Comparison of ENCODE assay signal across 13 cellular contexts in the genomic region with DNA sequence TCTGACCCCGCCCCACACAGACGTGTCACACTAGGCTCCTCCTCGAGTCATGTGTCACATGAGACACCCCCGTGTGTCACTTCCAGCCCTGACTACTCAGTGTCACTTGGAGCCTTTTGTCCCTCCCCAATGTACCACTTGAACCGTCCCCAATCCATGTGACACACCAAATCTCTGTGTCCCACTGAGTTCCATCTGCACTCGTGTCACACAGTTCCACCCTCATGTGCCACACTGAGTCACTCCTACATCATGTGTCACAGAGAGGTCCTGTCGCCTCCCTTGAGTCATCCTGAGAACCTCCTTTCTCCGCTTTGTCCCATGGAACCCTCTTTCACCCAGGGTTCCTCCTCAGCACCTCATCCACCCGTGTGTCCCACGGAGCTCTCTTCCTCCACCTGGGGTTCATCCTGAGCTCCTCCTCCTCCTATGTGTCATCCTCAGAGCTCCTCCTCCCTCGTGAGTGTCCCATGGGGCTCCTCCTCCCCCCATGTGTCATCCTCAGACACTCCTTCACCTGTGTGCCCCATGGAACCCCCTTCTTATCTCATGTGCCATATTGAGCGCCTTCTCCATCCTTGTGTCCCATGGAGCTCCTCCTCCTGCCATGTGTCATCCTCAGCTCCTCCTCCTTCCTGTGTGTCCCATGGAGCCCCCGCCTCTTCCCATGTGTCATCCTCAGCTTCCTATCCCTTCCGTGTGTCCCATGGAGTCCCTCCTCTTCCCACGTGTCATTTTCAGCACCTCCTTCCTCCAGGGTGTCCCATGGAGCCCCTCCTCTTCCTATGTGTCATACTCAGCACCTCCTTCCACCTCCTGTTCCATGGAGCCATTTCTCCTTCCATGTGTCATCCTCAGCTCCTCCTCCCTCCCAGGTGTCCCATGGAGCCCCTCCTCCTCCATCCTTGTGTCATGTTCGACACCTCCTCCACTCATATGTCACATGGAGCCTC. TPM values are rescaled to one million over a fixed set of nuclear protein-coding genes. Genes with fewer than 3 reads are reported as not detected.
DNase-seq lines count a peak whose midpoint lies in the region; ATAC-seq and TF ChIP-seq lines count a peak whose summit lies in the region.
"Had no signal": no experiment of that assay in that cellular context is flagged by ENCODE, and none has a peak within 500 bp of the region (broad histone marks: within the 10 kb centered on the region; RNA-seq: fewer than 3 reads in every experiment).

No MANE protein-coding gene starts in this region.

- H3K9me3 ChIP-seq in effector memory CD4-positive, alpha-beta T cell (ENCODE audit: control insufficient read depth, low read length) = no peaks in the 10 kb centered on the region
- H3K9me3 ChIP-seq: BLaER1 treated with 17β-estradiol and CSF1 and Interleukin-3, amounts not matched to agents 10 nM and 100 nM; neutrophil; vagina had no signal

- DNase-seq in activated effector memory CD4-positive, alpha-beta T cell treated with anti-CD3 and anti-CD28 coated beads, Interleukin-2, amount 50 U/mL, for 16 hours = peak; percentile 55
- DNase-seq in activated effector memory CD4-positive, alpha-beta T cell treated with Interleukin-2 at 50 U/mL for 16 hours = no peak
- peak; percentile 42 for DNase-seq in fibroblast of gingiva (ENCODE audit: low read depth)
- peak; percentile 10 for DNase-seq in stromal cell of bone marrow (ENCODE audit: low read depth)
- no peak for DNase-seq in effector memory CD4-positive, alpha-beta T cell
- no peak for DNase-seq in SW 1271 (lab: John Stamatoyannopoulos, UW)
- DNase-seq: NCI-H2029 treated with DMSO at 0.1 percent for 48 hours had no signal

- no peaks in the 10 kb centered on the region for H3K27me3 ChIP-seq in effector memory CD4-positive, alpha-beta T cell (replicated peaks; ENCODE audit: control insufficient read depth, insufficient read depth, low read length, poor library complexity, severe bottlenecking)
- H3K27me3 ChIP-seq: BLaER1 treated with 17β-estradiol and CSF1 and Interleukin-3, amounts not matched to agents 10 nM and 100 nM; neutrophil; vagina had no signal

- H3K4me1 ChIP-seq in effector memory CD4-positive, alpha-beta T cell (ENCODE audit: control insufficient read depth, insufficient read depth, low read length, poor library complexity, severe bottlenecking) = no peaks in the 10 kb centered on the region
- H3K4me1 ChIP-seq: vagina had no signal

- no peak overlapping the region for H3K4me3 ChIP-seq in effector memory CD4-positive, alpha-beta T cell (ENCODE audit: insufficient read depth, low read depth, low read length, poor library complexity, severe bottlenecking)
- H3K4me3 ChIP-seq: BLaER1 treated with 17β-estradiol and CSF1 and Interleukin-3, amounts not matched to agents 10 nM and 100 nM; vagina had no signal

- no peak for ATAC-seq in HG03432 (IDR thresholded peaks at IDR 0.05; ENCODE audit: unreplicated experiment)

- no peaks in the 10 kb centered on the region for H3K36me3 ChIP-seq in effector memory CD4-positive, alpha-beta T cell (ENCODE audit: control insufficient read depth, insufficient read depth, low read length)
- H3K36me3 ChIP-seq: BLaER1 treated with 17β-estradiol and CSF1 and Interleukin-3, amounts not matched to agents 10 nM and 100 nM; neutrophil; vagina had no signal

- no peak overlapping the region for H3K27ac ChIP-seq in effector memory CD4-positive, alpha-beta T cell (ENCODE audit: insufficient read depth, low read length, poor library complexity, severe bottlenecking)
- H3K27ac ChIP-seq: BLaER1 treated with 17β-estradiol and CSF1 and Interleukin-3, amounts not matched to agents 10 nM and 100 nM; HL-60; neutrophil; vagina had no signal

TF ChIP-seq in PFSK-1, 5 proteins besides CTCF, POLR2A, EP300 and RAD21:
- TF ChIP-seq, protein P1, sequence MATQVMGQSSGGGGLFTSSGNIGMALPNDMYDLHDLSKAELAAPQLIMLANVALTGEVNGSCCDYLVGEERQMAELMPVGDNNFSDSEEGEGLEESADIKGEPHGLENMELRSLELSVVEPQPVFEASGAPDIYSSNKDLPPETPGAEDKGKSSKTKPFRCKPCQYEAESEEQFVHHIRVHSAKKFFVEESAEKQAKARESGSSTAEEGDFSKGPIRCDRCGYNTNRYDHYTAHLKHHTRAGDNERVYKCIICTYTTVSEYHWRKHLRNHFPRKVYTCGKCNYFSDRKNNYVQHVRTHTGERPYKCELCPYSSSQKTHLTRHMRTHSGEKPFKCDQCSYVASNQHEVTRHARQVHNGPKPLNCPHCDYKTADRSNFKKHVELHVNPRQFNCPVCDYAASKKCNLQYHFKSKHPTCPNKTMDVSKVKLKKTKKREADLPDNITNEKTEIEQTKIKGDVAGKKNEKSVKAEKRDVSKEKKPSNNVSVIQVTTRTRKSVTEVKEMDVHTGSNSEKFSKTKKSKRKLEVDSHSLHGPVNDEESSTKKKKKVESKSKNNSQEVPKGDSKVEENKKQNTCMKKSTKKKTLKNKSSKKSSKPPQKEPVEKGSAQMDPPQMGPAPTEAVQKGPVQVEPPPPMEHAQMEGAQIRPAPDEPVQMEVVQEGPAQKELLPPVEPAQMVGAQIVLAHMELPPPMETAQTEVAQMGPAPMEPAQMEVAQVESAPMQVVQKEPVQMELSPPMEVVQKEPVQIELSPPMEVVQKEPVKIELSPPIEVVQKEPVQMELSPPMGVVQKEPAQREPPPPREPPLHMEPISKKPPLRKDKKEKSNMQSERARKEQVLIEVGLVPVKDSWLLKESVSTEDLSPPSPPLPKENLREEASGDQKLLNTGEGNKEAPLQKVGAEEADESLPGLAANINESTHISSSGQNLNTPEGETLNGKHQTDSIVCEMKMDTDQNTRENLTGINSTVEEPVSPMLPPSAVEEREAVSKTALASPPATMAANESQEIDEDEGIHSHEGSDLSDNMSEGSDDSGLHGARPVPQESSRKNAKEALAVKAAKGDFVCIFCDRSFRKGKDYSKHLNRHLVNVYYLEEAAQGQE (IDR thresholded peaks at IDR 0.05; ENCODE audit: insufficient read depth in 1 of 2, low read depth in 2 of 2, low read length in 2 of 2) = no peak
- TF ChIP-seq SIN3A (IDR thresholded peaks at IDR 0.05; ENCODE audit: borderline replicate concordance, insufficient read depth, low read length) = no peak
- TF ChIP-seq TAF1 (IDR thresholded peaks at IDR 0.05; ENCODE audit: borderline replicate concordance, insufficient read depth, low read length) = no peak
- TF ChIP-seq FOXP2 (optimal IDR thresholded peaks at IDR 0.05; ENCODE audit: borderline replicate concordance, extremely low read depth, extremely low read length, insufficient read depth) = peak; percentile 41
- TF ChIP-seq POLR2AphosphoS5 (IDR thresholded peaks at IDR 0.05; ENCODE audit: low read depth, low read length) = no peak

RNA-seq across cellular contexts. Expression of a gene that starts 32.0 kb away (rescaled TPM):
- polyA plus RNA-seq in PFSK-1 (2012; ENCODE audit: insufficient read length, low read depth) = 154 TPM

RNA-seq across cellular contexts. Expression of a gene that starts 45.6 kb away (rescaled TPM):
- not detected for polyA plus RNA-seq in PFSK-1 (2012; ENCODE audit: insufficient read length, low read depth)

Comparison
In these comparisons a context has a peak if more than half of its experiments do, and no peak if none do; other contexts are left out.
1. DNase-seq: peak in activated effector memory CD4-positive, alpha-beta T cell treated with anti-CD3 and anti-CD28 coated beads, Interleukin-2, amount 50 U/mL, for 16 hours (single experiment), fibroblast of gingiva (single experiment) and stromal cell of bone marrow (single experiment); none in activated effector memory CD4-positive, alpha-beta T cell treated with Interleukin-2 at 50 U/mL for 16 hours (single experiment), effector memory CD4-positive, alpha-beta T cell (0 of 3) and SW 1271 (0 of 2).